Comparison of ENCODE assay signal across 18 cellular contexts in the genomic region with DNA sequence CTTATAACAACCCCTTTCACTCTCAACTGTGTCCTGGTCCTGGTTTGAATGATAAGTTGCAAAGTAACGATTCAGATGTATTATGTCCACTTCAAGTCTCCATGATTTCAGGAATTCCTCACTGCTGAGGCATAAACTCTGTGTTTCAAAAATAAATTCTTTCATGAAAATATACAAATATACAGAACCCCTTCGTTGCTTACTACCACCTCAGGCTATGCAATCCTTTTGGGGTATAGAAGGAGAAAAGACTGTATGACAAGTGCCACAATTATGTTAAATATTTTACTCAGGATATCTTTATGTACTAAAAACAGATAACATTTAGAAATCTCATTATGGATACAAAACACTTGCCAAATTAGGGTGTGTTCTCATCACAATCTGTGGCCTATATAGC.
"Had no signal": no experiment of that assay in that cellular context is flagged by ENCODE, and none has a peak within 500 bp of the region (broad histone marks: within the 10 kb centered on the region; RNA-seq: fewer than 3 reads in every experiment).

No MANE protein-coding gene starts in this region.

- DNase-seq: foreskin fibroblast; heart left ventricle; hippocampal formation; left ventricle myocardium superior; lower lobe of right lung; naive thymus-derived CD8-positive, alpha-beta T cell; nephron progenitor cell; nucleus accumbens; psoas muscle; right cardiac atrium; sigmoid colon; spleen; stimulated activated CD4-positive, alpha-beta T cell treated with anti-CD3 and anti-CD28 coated beads, Interleukin-4, amount 100 ng/mL, for 4 hours; stimulated activated naive CD8-positive, alpha-beta T cell treated with anti-CD3 and anti-CD28 coated beads, Interleukin-15, Interleukin-2, amounts not matched to agents 100 U/mL and 50 U/mL, for 24 hours; substantia nigra; testis; tibial artery had no signal

- FAIRE-seq: keratinocyte had no signal
